ENCODE assay signal across 8 cellular contexts in the genomic region with DNA sequence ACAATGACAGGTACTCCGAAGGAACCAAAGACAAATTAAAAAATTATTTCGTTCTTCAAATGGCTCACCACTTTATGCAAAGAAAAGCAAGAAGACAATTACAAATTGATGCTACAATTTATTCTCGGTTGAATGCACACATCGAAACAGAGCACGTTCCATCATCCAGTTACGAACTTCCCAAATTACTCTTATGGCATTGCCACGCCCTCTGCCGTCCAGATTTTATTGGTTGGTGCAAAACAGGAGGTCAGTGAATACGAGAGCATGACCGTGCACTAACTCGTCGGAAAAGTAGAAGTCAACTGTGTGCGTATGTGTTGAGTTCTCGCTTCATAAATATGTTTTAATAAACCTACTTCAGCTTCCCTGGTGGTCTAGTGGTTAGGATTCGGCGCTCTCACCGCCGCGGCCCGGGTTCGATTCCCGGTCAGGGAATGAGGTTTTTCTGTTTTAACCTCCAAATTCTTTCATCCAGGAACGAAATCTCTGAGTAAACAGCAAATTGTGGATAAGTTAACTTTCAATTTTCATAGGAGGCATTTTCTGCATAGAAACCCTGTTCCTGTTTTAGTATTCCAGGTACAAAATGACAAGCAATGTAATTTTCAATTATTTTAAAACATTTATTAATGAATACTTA. TPM values are rescaled to one million over a fixed set of nuclear protein-coding genes. Genes with fewer than 3 reads are reported as not detected.
DNase-seq lines count a peak whose midpoint lies in the region; ATAC-seq and TF ChIP-seq lines count a peak whose summit lies in the region.

No MANE protein-coding gene starts in this region.

- H3K27me3 Mint-ChIP-seq in WTC11 (ENCODE audit: low read depth) = peaks cover 21% of the 10 kb centered on the region

- peak overlapping the region; percentile 90 for H3K4me2 ChIP-seq in smooth muscle cell

- DNase-seq in GM04504 (ENCODE audit: low read depth) = peak; percentile 71
- peak; percentile 87 for DNase-seq in NCI-H2171 treated with DMSO at 0.1 percent for 48 hours (lab: John Stamatoyannopoulos, UW)
- peak; percentile 70 for DNase-seq in WTC11 (ENCODE audit: low spot score)
- DNase-seq in cardiac fibroblast (ENCODE audit: low read depth in 2 of 2) = peak; percentile 95 to 96
- DNase-seq in inferior parietal cortex (ENCODE audit: extremely low spot score) = peak; percentile 95
- DNase-seq in smooth muscle cell (lab: John Stamatoyannopoulos, UW; ENCODE audit: unreplicated experiment) = peak; percentile 55

- H3K9me3 ChIP-seq in smooth muscle cell (replicated peaks; ENCODE audit: low read depth) = no peaks in the 10 kb centered on the region

- under 1% methylated on average over 23 of the region's 23 CpGs for WGBS in smooth muscle cell (ENCODE audit: low lambda C conversion rate)

- TF ChIP-seq CTCF in WTC11 (IDR thresholded peaks at IDR 0.05) (no peak), cardiac fibroblast (IDR thresholded peaks at IDR 0.05; ENCODE audit: low read depth, low read length) (no peak), smooth muscle cell (IDR thresholded peaks at IDR 0.05; ENCODE audit: borderline replicate concordance, insufficient read depth, poor library complexity, severe bottlenecking) (no peak)

- peak overlapping the region; percentile 56 for H3K9ac ChIP-seq in smooth muscle cell (ENCODE audit: low read depth)

- peak overlapping the region; percentile 89 for H3K27ac Mint-ChIP-seq in WTC11

- H2AFZ ChIP-seq in smooth muscle cell (ENCODE audit: low read depth) = peak overlapping the region; percentile 89

- H3K9me3 Mint-ChIP-seq in WTC11 = no peaks in the 10 kb centered on the region

- CTCF ChIA-PET in WTC11 (lab: Charles Lee) = interaction anchor here (1.1 to 1.9 kb wide), 7 partner anchors 12 to 145 kb away, joined by 3 to 16 read pairs (median 4); partner anchors contain the start of gene TRIM27

- peak overlapping the region; percentile 59 to 69 for H3K4me3 ChIP-seq in cardiac fibroblast (replicated peaks in 1 of 2; ENCODE audit: low read depth in 2 of 2, low read length in 2 of 2)
- peak overlapping the region; percentile 96 for H3K4me3 ChIP-seq in smooth muscle cell

- POLR2A ChIA-PET in WTC11 (lab: Charles Lee) = no interaction called here

- no peaks in the 10 kb centered on the region for H3K36me3 ChIP-seq in smooth muscle cell (ENCODE audit: low read depth)

- peaks cover 55% of the 10 kb centered on the region for H3K4me1 Mint-ChIP-seq in WTC11

- no peaks in the 10 kb centered on the region for H3K79me2 ChIP-seq in smooth muscle cell (ENCODE audit: low read depth)

- ATAC-seq in HG02970 (IDR thresholded peaks at IDR 0.05; ENCODE audit: low FRiP score, unreplicated experiment) = peak; percentile 51
- no peak; the same call in 1 of the 2 replicates for ATAC-seq in WTC11
- no peak for ATAC-seq in HG03460 (IDR thresholded peaks at IDR 0.05; ENCODE audit: unreplicated experiment)

- no peaks in the 10 kb centered on the region for H4K20me1 ChIP-seq in smooth muscle cell (ENCODE audit: low read depth)

- H3K27ac ChIP-seq in smooth muscle cell (ENCODE audit: low read depth) = peak overlapping the region; percentile 35

- no peaks in the 10 kb centered on the region for H3K27me3 ChIP-seq in smooth muscle cell (ENCODE audit: low read depth)

- H3K4me3 Mint-ChIP-seq in WTC11 = peak overlapping the region; percentile 92

- H3K36me3 Mint-ChIP-seq in WTC11 = peaks cover 2% of the 10 kb centered on the region; the same call in 1 of the 2 replicates

- H3F3A ChIP-seq in smooth muscle cell (ENCODE audit: low read depth) = peaks cover 17% of the 10 kb centered on the region

- H3K4me1 ChIP-seq in smooth muscle cell (ENCODE audit: low read depth) = peaks cover 7% of the 10 kb centered on the region

TF ChIP-seq in WTC11, 78 proteins besides CTCF, POLR2A, EP300 and RAD21 (continues in another document):
- TF ChIP-seq NFYB (CRISPR knock-in tag; conservative IDR thresholded peaks at IDR 0.05; ENCODE audit: low read depth) (no peak), RELA (CRISPR knock-in tag; IDR thresholded peaks at IDR 0.05; ENCODE audit: borderline replicate concordance) (no peak), TEAD4 (CRISPR knock-in tag; IDR thresholded peaks at IDR 0.05) (no peak), CBFB (CRISPR knock-in tag; IDR thresholded peaks at IDR 0.05; ENCODE audit: low read depth) (no peak), FOXJ3 (CRISPR knock-in tag; IDR thresholded peaks at IDR 0.05; ENCODE audit: borderline replicate concordance) (no peak), ZNF263 (CRISPR knock-in tag; IDR thresholded peaks at IDR 0.05; ENCODE audit: low read depth) (no peak), SMAD3 (CRISPR knock-in tag; IDR thresholded peaks at IDR 0.05; ENCODE audit: borderline replicate concordance) (no peak), ETV6 (CRISPR knock-in tag; IDR thresholded peaks at IDR 0.05) (0 out of 2 replicates have a peak, but pooled peaks have one; percentile 36), TEAD1 (CRISPR knock-in tag; IDR thresholded peaks at IDR 0.05) (0 out of 2 replicates have a peak, but pooled peaks have one; percentile 23), JUN (CRISPR knock-in tag; IDR thresholded peaks at IDR 0.05) (no peak), ZNF232 (CRISPR knock-in tag; IDR thresholded peaks at IDR 0.05) (no peak), SP1 (CRISPR knock-in tag; conservative IDR thresholded peaks at IDR 0.05) (0 out of 2 replicates have a peak, but pooled peaks have one; percentile 20), PREB (CRISPR knock-in tag; IDR thresholded peaks at IDR 0.05; ENCODE audit: borderline replicate concordance) (0 out of 2 replicates have a peak, but pooled peaks have one; percentile 35)
- TF ChIP-seq, protein P1, sequence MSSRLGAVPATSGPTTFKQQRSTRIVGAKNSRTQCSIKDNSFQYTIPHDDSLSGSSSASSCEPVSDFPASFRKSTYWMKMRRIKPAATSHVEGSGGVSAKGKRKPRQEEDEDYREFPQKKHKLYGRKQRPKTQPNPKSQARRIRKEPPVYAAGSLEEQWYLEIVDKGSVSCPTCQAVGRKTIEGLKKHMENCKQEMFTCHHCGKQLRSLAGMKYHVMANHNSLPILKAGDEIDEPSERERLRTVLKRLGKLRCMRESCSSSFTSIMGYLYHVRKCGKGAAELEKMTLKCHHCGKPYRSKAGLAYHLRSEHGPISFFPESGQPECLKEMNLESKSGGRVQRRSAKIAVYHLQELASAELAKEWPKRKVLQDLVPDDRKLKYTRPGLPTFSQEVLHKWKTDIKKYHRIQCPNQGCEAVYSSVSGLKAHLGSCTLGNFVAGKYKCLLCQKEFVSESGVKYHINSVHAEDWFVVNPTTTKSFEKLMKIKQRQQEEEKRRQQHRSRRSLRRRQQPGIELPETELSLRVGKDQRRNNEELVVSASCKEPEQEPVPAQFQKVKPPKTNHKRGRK (CRISPR knock-in tag; IDR thresholded peaks at IDR 0.05; ENCODE audit: borderline replicate concordance) = no peak
- TF ChIP-seq, protein P2, sequence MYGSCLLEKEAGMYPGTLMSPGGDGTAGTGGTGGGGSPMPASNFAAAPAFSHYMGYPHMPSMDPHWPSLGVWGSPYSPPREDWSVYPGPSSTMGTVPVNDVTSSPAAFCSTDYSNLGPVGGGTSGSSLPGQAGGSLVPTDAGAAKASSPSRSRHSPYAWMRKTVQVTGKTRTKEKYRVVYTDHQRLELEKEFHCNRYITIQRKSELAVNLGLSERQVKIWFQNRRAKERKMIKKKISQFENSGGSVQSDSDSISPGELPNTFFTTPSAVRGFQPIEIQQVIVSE (CRISPR knock-in tag; IDR thresholded peaks at IDR 0.05; ENCODE audit: borderline replicate concordance) = 0 out of 2 replicates have a peak, but pooled peaks have one; percentile 67
- TF ChIP-seq, protein P3, sequence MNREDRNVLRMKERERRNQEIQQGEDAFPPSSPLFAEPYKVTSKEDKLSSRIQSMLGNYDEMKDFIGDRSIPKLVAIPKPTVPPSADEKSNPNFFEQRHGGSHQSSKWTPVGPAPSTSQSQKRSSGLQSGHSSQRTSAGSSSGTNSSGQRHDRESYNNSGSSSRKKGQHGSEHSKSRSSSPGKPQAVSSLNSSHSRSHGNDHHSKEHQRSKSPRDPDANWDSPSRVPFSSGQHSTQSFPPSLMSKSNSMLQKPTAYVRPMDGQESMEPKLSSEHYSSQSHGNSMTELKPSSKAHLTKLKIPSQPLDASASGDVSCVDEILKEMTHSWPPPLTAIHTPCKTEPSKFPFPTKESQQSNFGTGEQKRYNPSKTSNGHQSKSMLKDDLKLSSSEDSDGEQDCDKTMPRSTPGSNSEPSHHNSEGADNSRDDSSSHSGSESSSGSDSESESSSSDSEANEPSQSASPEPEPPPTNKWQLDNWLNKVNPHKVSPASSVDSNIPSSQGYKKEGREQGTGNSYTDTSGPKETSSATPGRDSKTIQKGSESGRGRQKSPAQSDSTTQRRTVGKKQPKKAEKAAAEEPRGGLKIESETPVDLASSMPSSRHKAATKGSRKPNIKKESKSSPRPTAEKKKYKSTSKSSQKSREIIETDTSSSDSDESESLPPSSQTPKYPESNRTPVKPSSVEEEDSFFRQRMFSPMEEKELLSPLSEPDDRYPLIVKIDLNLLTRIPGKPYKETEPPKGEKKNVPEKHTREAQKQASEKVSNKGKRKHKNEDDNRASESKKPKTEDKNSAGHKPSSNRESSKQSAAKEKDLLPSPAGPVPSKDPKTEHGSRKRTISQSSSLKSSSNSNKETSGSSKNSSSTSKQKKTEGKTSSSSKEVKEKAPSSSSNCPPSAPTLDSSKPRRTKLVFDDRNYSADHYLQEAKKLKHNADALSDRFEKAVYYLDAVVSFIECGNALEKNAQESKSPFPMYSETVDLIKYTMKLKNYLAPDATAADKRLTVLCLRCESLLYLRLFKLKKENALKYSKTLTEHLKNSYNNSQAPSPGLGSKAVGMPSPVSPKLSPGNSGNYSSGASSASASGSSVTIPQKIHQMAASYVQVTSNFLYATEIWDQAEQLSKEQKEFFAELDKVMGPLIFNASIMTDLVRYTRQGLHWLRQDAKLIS (CRISPR knock-in tag; IDR thresholded peaks at IDR 0.05; ENCODE audit: borderline replicate concordance) = no peak

RNA-seq across cellular contexts. Expression of gene ZNF311, which starts 23.2 kb away (rescaled TPM):
- total RNA-seq in WTC11 (2021) = 2.0 to 3.7 TPM (median 3.4 TPM) in 3 replicates
- total RNA-seq in smooth muscle cell = 0.58 and 2.6 TPM in 2 replicates
- 0.17 and 1.0 TPM in 2 replicates for polyA plus RNA-seq in smooth muscle cell

RNA-seq across cellular contexts. Expression of gene TRIM27, which starts 58.2 kb away (rescaled TPM):
- total RNA-seq in WTC11 (2021) (65.8 to 79.8 TPM (median 68.3 TPM) in 3 replicates), smooth muscle cell (61.6 and 63.8 TPM in 2 replicates)
- polyA plus RNA-seq in smooth muscle cell = 55.5 and 62.0 TPM in 2 replicates
